Comparison of ENCODE assay signal across 8 cellular contexts in genomic region chr22:50525104-50525958, GRCh38. TPM values are rescaled to one million over a fixed set of nuclear protein-coding genes. Genes with fewer than 3 reads are reported as not detected.
DNase-seq lines count a peak whose midpoint lies in the region; ATAC-seq, FAIRE-seq and TF ChIP-seq lines count a peak whose summit lies in the region.

A gene with protein sequence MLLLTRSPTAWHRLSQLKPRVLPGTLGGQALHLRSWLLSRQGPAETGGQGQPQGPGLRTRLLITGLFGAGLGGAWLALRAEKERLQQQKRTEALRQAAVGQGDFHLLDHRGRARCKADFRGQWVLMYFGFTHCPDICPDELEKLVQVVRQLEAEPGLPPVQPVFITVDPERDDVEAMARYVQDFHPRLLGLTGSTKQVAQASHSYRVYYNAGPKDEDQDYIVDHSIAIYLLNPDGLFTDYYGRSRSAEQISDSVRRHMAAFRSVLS (minus strand): TSS chr22:50525598. CDS start chr22:50524411, 1,187 bp downstream.

- no peaks in the 10 kb centered on the region for H3K27me3 Mint-ChIP-seq in T-helper 2 cell treated with Interferon-gamma antibody and Interleukin-4, amounts not matched to agents 5 μg/mL and 100 μg/mL, for 36 hours (ENCODE audit: low read depth)

- peak; percentile 41 for ATAC-seq in HG02852 (IDR thresholded peaks at IDR 0.05; ENCODE audit: unreplicated experiment)

- peak within 1 kb of the TSS; percentile 92 for H3K27ac Mint-ChIP-seq in T-helper 2 cell treated with Interferon-gamma antibody and Interleukin-4, amounts not matched to agents 5 μg/mL and 100 μg/mL, for 36 hours

- peaks cover 28% of the 10 kb centered on the region for H3K4me1 Mint-ChIP-seq in T-helper 2 cell treated with Interferon-gamma antibody and Interleukin-4, amounts not matched to agents 5 μg/mL and 100 μg/mL, for 36 hours (ENCODE audit: low read depth)

- no peaks in the 10 kb centered on the region for H3K9me3 Mint-ChIP-seq in T-helper 2 cell treated with Interferon-gamma antibody and Interleukin-4, amounts not matched to agents 5 μg/mL and 100 μg/mL, for 36 hours

- H3K27ac ChIP-seq in ascending aorta, result peak within 1 kb of the TSS; percentile 85 to 93

- intact Hi-C loops in ascending aorta (cut with DNase I), result loop anchor here (1.0 to 5.0 kb wide), 3 partner anchors 17 to 102 kb away; partner anchors contain the start of genes ARSA, CHKB and NCAPH2

- peak; percentile 80 for TF ChIP-seq POLR2A in GM12892 (IDR thresholded peaks at IDR 0.05; ENCODE audit: low read depth, low read length)

- peaks cover 27% of the 10 kb centered on the region for H3K36me3 Mint-ChIP-seq in T-helper 2 cell treated with Interferon-gamma antibody and Interleukin-4, amounts not matched to agents 5 μg/mL and 100 μg/mL, for 36 hours (ENCODE audit: low read depth)

- peak within 1 kb of the TSS; percentile 96 for H3K4me3 Mint-ChIP-seq in T-helper 2 cell treated with Interferon-gamma antibody and Interleukin-4, amounts not matched to agents 5 μg/mL and 100 μg/mL, for 36 hours

- H3K4me3 ChIP-seq in ascending aorta, result peak within 1 kb of the TSS; percentile 75 to 79

- H3K27me3 ChIP-seq in ascending aorta, result no peaks in the 10 kb centered on the region

- DNase-seq in GM12892 (ENCODE audit: insufficient read length) (peak; percentile 98), NCI-H1694 (lab: John Stamatoyannopoulos, UW) (peak; percentile 93), ascending aorta (ENCODE audit: low spot score in 2 of 2) (peak; percentile 77 to 97), hepatic stellate cell (ENCODE audit: low spot score) (peak; percentile 100), renal cortical epithelial cell (ENCODE audit: low read depth) (peak; percentile 85), HPDE6-E6E7 (ENCODE audit: extremely low spot score) (no peak)
- peak; percentile 99 for DNase-seq in T-helper 2 cell treated with Interferon-gamma antibody and Interleukin-4, amounts not matched to agents 5 μg/mL and 100 μg/mL, for 36 hours (ENCODE audit: low spot score)

- peak; percentile 99 for FAIRE-seq in GM12892 (lab: Jason Lieb, UNC)

- H3K9me3 ChIP-seq in ascending aorta, result no peaks in the 10 kb centered on the region

- TF ChIP-seq CTCF in ascending aorta (IDR thresholded peaks at IDR 0.05), result peak; percentile 47 to 54 (median 54)

- peaks cover 6 to 19% of the 10 kb centered on the region in 2 donors for H3K4me1 ChIP-seq in ascending aorta

- H3K36me3 ChIP-seq in ascending aorta, result peaks cover 13 to 35% of the 10 kb centered on the region in 2 donors

RNA-seq across cellular contexts. Expression of the gene that starts here (rescaled TPM):
- polyA plus RNA-seq in GM12892 (2012; ENCODE audit: missing spikeins), result 2.5 TPM
- total RNA-seq in ascending aorta (not detected), renal cortical epithelial cell (2.0 and 7.3 TPM in 2 replicates)

Comparison
In these comparisons a context has a peak if more than half of its experiments do, and no peak if none do; other contexts are left out.
1. Peak in DNase-seq, H3K4me3 ChIP-seq and H3K27ac ChIP-seq in ascending aorta; RNA of the gene not detected or under 1 TPM.